Comparison of ENCODE assay signal across 8 cellular contexts in genomic region chr15:65032823-65033537, GRCh38. TPM values are rescaled to one million over a fixed set of nuclear protein-coding genes. Genes with fewer than 3 reads are reported as not detected.
DNase-seq lines count a peak whose midpoint lies in the region; TF ChIP-seq lines count a peak whose summit lies in the region.

No MANE protein-coding gene starts in this region.

- H3K9me3 ChIP-seq in iPS DF 6.9 (ENCODE audit: control insufficient read depth, insufficient read depth, low read length): no peaks in the 10 kb centered on the region

- no peaks in the 10 kb centered on the region for H3K27me3 ChIP-seq in iPS DF 6.9 (ENCODE audit: control insufficient read depth, insufficient read depth, low read length)

- TF ChIP-seq CTCF in astrocyte of the spinal cord (IDR thresholded peaks at IDR 0.05; ENCODE audit: low read depth, low read length): peak; percentile 83

- no peak overlapping the region for H3K4me3 ChIP-seq in astrocyte of the spinal cord (ENCODE audit: low read depth, low read length)
- H3K4me3 ChIP-seq in iPS DF 6.9 (ENCODE audit: low read length): no peak overlapping the region

- in situ Hi-C loops in astrocyte of the spinal cord (cut with HindIII; ENCODE audit: low sequenced_read_pairs): no loop called here

- H3K36me3 ChIP-seq in iPS DF 6.9 (ENCODE audit: control insufficient read depth, insufficient read depth, low read length): no peaks in the 10 kb centered on the region

- no CpG with 5 or more reads among the region's 12 CpGs for WGBS in iPS DF 6.9 (ENCODE audit: insufficient coverage, insufficient read length)

- H3K27ac ChIP-seq in iPS DF 6.9 (ENCODE audit: low read length): no peak overlapping the region

- H3K4me1 ChIP-seq in iPS DF 6.9 (ENCODE audit: control insufficient read depth, insufficient read depth, low read length): no peaks in the 10 kb centered on the region

- DNase-seq in Daoy (ENCODE audit: low read depth): peak; percentile 72
- DNase-seq in HT-29 (ENCODE audit: low spot score): peak; percentile 99
- peak; percentile 90 for DNase-seq in RPMI8226
- DNase-seq in astrocyte of the spinal cord (ENCODE audit: low read depth, low spot score): peak; percentile 53
- DNase-seq in iPS DF 6.9 (ENCODE audit: low read depth, low spot score): peak; percentile 76
- peak; percentile 52 for DNase-seq in stimulated activated CD4-positive, alpha-beta T cell treated with anti-CD3 and anti-CD28 coated beads, Interleukin-15, amount 100 ng/mL, for 24 hours
- no peak for DNase-seq in GF-D8 (lab: John Stamatoyannopoulos, UW)
- DNase-seq in DMS79 (lab: John Stamatoyannopoulos, UW): no peak

RNA-seq across cellular contexts. Expression of gene MTFMT, which starts 3.5 kb away (rescaled TPM):
- total RNA-seq in Daoy (2014; rRNA removed; shearing (Covaris generic)): 15.9 and 17.8 TPM in 2 replicates
- total RNA-seq in HT-29 (2014; rRNA removed; shearing (Covaris generic)): 17.1 and 23.1 TPM in 2 replicates

RNA-seq across cellular contexts. Expression of gene SLC51B, which starts 12.2 kb away (rescaled TPM):
- total RNA-seq in Daoy (2014; rRNA removed; shearing (Covaris generic)): not detected in 2 replicates
- 0.39 and 0.64 TPM in 2 replicates for total RNA-seq in HT-29 (2014; rRNA removed; shearing (Covaris generic))

RNA-seq across cellular contexts. Expression of gene RASL12, which starts 34.8 kb away (rescaled TPM):
- 1.5 and 1.6 TPM in 2 replicates for total RNA-seq in Daoy (2014; rRNA removed; shearing (Covaris generic))
- total RNA-seq in HT-29 (2014; rRNA removed; shearing (Covaris generic)): not detected in 2 replicates

RNA-seq across cellular contexts. Expression of gene SPG21, which starts 43.3 kb away (rescaled TPM):
- total RNA-seq in Daoy (2014; rRNA removed; shearing (Covaris generic)): 43.5 and 49.9 TPM in 2 replicates
- 91.2 and 101 TPM in 2 replicates for total RNA-seq in HT-29 (2014; rRNA removed; shearing (Covaris generic))

RNA-seq across cellular contexts. Expression of gene KBTBD13, which starts 43.6 kb away (rescaled TPM):
- total RNA-seq in Daoy (2014; rRNA removed; shearing (Covaris generic)): not detected in 2 replicates
- total RNA-seq in HT-29 (2014; rRNA removed; shearing (Covaris generic)): not detected in 2 replicates

Comparison
In these comparisons a context has a peak if more than half of its experiments do, and no peak if none do; other contexts are left out.
1. DNase-seq: peak in Daoy (single experiment), HT-29 (single experiment), RPMI8226 (single experiment), astrocyte of the spinal cord (single experiment), iPS DF 6.9 (single experiment) and stimulated activated CD4-positive, alpha-beta T cell treated with anti-CD3 and anti-CD28 coated beads, Interleukin-15, amount 100 ng/mL, for 24 hours (single experiment); none in GF-D8 (single experiment) and DMS79 (single experiment).